19 cellular contexts compared by ENCODE assay signal in genomic region chr2:83251473-83251872, GRCh38.
"Had no signal": no experiment of that assay in that cellular context is flagged by ENCODE, and none has a peak within 500 bp of the region (broad histone marks: within the 10 kb centered on the region; RNA-seq: fewer than 3 reads in every experiment).

No MANE protein-coding gene starts in this region.

- DNase-seq: effector CD4-positive, alpha-beta T cell; endodermal cell; erythroblast; glutamatergic neuron; islet precursor cell; left lung; lower lobe of right lung; natural killer cell; nucleus accumbens; ovary; small intestine; stimulated activated CD4-positive, alpha-beta T cell treated with anti-CD3 and anti-CD28 coated beads, Interleukin-12 subunit alpha, Interleukin-12 subunit beta, amount 100 ng/mL, for 4 hours; stimulated activated naive CD4-positive, alpha-beta T cell treated with Interleukin-2 at 50 U/mL for 16 hours; trophoblast cell had no signal

- H3K9ac ChIP-seq: neural progenitor cell had no signal

- H3K4me1 ChIP-seq: left lung, lower lobe of right lung, neural progenitor cell, right atrium auricular region had no signal

- H3K9me3 ChIP-seq: gastroesophageal sphincter, lower lobe of right lung, ovary had no signal

- H2AFZ ChIP-seq: neural progenitor cell had no signal

- H3K27ac ChIP-seq: coronary artery, gastroesophageal sphincter, left lung, lower lobe of right lung, neural progenitor cell, ovary, right atrium auricular region had no signal

- H3K36me3 ChIP-seq: gastroesophageal sphincter, left lung, lower lobe of right lung, neural progenitor cell, ovary, right atrium auricular region had no signal

- H3K4me3 ChIP-seq: coronary artery, gastroesophageal sphincter, left lung, lower lobe of right lung, neural progenitor cell, ovary, right atrium auricular region had no signal

- FAIRE-seq: endothelial cell of umbilical vein, small intestine had no signal

- H3K27me3 ChIP-seq: gastroesophageal sphincter, left lung, neural progenitor cell, ovary, right atrium auricular region had no signal

- ATAC-seq: gastroesophageal sphincter, left lung, lower lobe of right lung, natural killer cell had no signal

- H3K4me2 ChIP-seq: neural progenitor cell had no signal
